ENCODE assay signal across 8 cellular contexts in genomic region chr17:40100669-40101366, GRCh38. TPM values are rescaled to one million over a fixed set of nuclear protein-coding genes. Genes with fewer than 3 reads are reported as not detected.
A peak's percentile ranks its signal among the peaks of the same experiment; 100 is the strongest.
DNase-seq lines count a peak whose midpoint lies in the region.

No MANE protein-coding gene starts in this region.

- peak overlapping the region; percentile 90 for H3K27ac Mint-ChIP-seq in activated naive CD8-positive, alpha-beta T cell treated with anti-CD3 and anti-CD28 coated beads for 36 hours

- peak; percentile 98 for DNase-seq in AG08395 (ENCODE audit: low spot score)
- peak; percentile 48 for DNase-seq in GM19240 (ENCODE audit: insufficient read length, low spot score)
- DNase-seq in NCI-H1417 (lab: John Stamatoyannopoulos, UW): peak; percentile 91 to 97 (median 96)
- peak; percentile 94 for DNase-seq in SKM-1 treated with dmso at 0.1 percent for 144 hours (lab: John Stamatoyannopoulos, UW; ENCODE audit: unreplicated experiment)
- DNase-seq in activated naive CD8-positive, alpha-beta T cell treated with anti-CD3 and anti-CD28 coated beads for 36 hours: peak; percentile 92
- peak; percentile 98 for DNase-seq in glomerular visceral epithelial cell (ENCODE audit: extremely low spot score)
- DNase-seq in nucleus accumbens (lab: John Stamatoyannopoulos, UW): peak; percentile 82 to 99 (median 96)
- DNase-seq in substantia nigra (lab: John Stamatoyannopoulos, UW): peak; percentile 80 to 99 (median 95)

- peaks cover 84% of the 10 kb centered on the region for H3K4me1 Mint-ChIP-seq in activated naive CD8-positive, alpha-beta T cell treated with anti-CD3 and anti-CD28 coated beads for 36 hours

- H3K9me3 Mint-ChIP-seq in activated naive CD8-positive, alpha-beta T cell treated with anti-CD3 and anti-CD28 coated beads for 36 hours: no peaks in the 10 kb centered on the region

- peaks cover 29% of the 10 kb centered on the region for H3K36me3 Mint-ChIP-seq in activated naive CD8-positive, alpha-beta T cell treated with anti-CD3 and anti-CD28 coated beads for 36 hours

- H3K4me3 Mint-ChIP-seq in activated naive CD8-positive, alpha-beta T cell treated with anti-CD3 and anti-CD28 coated beads for 36 hours: peak overlapping the region; percentile 94

- H3K27me3 Mint-ChIP-seq in activated naive CD8-positive, alpha-beta T cell treated with anti-CD3 and anti-CD28 coated beads for 36 hours: no peaks in the 10 kb centered on the region

- H3K27ac ChIP-seq in substantia nigra (ENCODE audit: low read depth, low read length, poor library complexity, severe bottlenecking): peak overlapping the region; percentile 87

RNA-seq across cellular contexts. Expression of gene NR1D1, which starts 0.4 kb away (rescaled TPM):
- 1 to 10 TPM; 4.8 to 5.8 TPM for total RNA-seq in activated naive CD8-positive, alpha-beta T cell treated with anti-CD3 and anti-CD28 coated beads for 36 hours

RNA-seq across cellular contexts. Expression of gene MSL1, which starts 21.0 kb away (rescaled TPM):
- 10 to 100 TPM; 62.7 to 66.7 TPM for total RNA-seq in activated naive CD8-positive, alpha-beta T cell treated with anti-CD3 and anti-CD28 coated beads for 36 hours

RNA-seq across cellular contexts. Expression of gene THRA, which starts 38.1 kb away (rescaled TPM):
- 10 to 100 TPM; 11.4 to 12.1 TPM for total RNA-seq in activated naive CD8-positive, alpha-beta T cell treated with anti-CD3 and anti-CD28 coated beads for 36 hours

RNA-seq across cellular contexts. Expression of gene CASC3, which starts 39.5 kb away (rescaled TPM):
- 10 to 100 TPM; 74.5 to 77.0 TPM for total RNA-seq in activated naive CD8-positive, alpha-beta T cell treated with anti-CD3 and anti-CD28 coated beads for 36 hours

RNA-seq across cellular contexts. Expression of gene MED24, which starts 46.6 kb away (rescaled TPM):
- 100 to 1,000 TPM; 103 to 107 TPM for total RNA-seq in activated naive CD8-positive, alpha-beta T cell treated with anti-CD3 and anti-CD28 coated beads for 36 hours

Comparison
In these comparisons a context has a peak if more than half of its experiments do, and no peak if none do; other contexts are left out.
1. Peak in every context shown above with its lines: DNase-seq and H3K27ac ChIP-seq.
2. DNase-seq: peak in every context shown above with its lines; median percentile 98 in AG08395; 98 in glomerular visceral epithelial cell; 96 in NCI-H1417; 96 in nucleus accumbens; 95 in substantia nigra; 94 in SKM-1 treated with dmso at 0.1 percent for 144 hours; 92 in activated naive CD8-positive, alpha-beta T cell treated with anti-CD3 and anti-CD28 coated beads for 36 hours; 48 in GM19240.